In genomic region chr10:132030898-132031463, GRCh38 we compare ENCODE assay signal across 1 cellular context.
TF ChIP-seq lines count a peak whose summit lies in the region.

No MANE protein-coding gene starts in this region.

TF ChIP-seq in K562, 482 proteins besides CTCF, POLR2A, EP300 and RAD21:
- TF ChIP-seq SPI1 (IDR thresholded peaks at IDR 0.05; ENCODE audit: borderline replicate concordance, low read depth, low read length) (0 out of 2 replicates have a peak, but pooled peaks have one; percentile 12), RBM14 (IDR thresholded peaks at IDR 0.05; ENCODE audit: borderline replicate concordance, insufficient read depth, low read depth, low read length) (no peak)
